Comparison of ENCODE assay signal across 24 cellular contexts in the genomic region with DNA sequence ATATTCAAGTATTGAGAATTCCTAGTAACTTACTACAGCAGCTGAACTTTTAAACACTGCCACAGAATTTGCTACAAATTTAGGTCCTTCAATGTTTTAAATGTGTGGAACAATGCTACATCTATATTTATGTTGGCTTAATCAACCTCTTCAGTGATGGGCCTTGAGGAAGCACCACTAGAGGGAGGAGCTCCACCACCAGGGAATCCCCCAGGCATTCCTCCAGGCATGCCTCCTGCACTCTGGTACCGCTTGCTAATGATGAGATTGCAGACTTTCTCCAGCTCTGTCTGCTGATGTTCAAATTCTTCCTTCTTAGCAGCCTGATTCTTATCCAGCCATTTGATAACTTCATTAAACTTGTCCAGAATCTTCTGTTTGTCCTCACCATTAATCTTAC.
A peak's percentile ranks its signal among the peaks of the same experiment; 100 is the strongest.
DNase-seq lines count a peak whose midpoint lies in the region; ATAC-seq and TF ChIP-seq lines count a peak whose summit lies in the region.
"Had no signal": no experiment of that assay in that cellular context is flagged by ENCODE, and none has a peak within 500 bp of the region (broad histone marks: within the 10 kb centered on the region; RNA-seq: fewer than 3 reads in every experiment).

No MANE protein-coding gene starts in this region.

- H3K9me2 ChIP-seq in hepatocyte (replicated peaks; ENCODE audit: insufficient read depth), result no peaks in the 10 kb centered on the region

- no TSS peak for BruUV-seq in A673 (replicated peaks; lab: Mats Ljungman, UMichigan)

- peak; percentile 1 for DNase-seq in A673 (ENCODE audit: low spot score)
- DNase-seq in EH (ENCODE audit: low read depth), result peak; percentile 0
- peak; percentile 12 for DNase-seq in SK-MEL-5 (ENCODE audit: low read depth, low spot score)
- DNase-seq in hepatocyte (ENCODE audit: low spot score), result peak; percentile 11
- no peak for DNase-seq in glomerular visceral epithelial cell (ENCODE audit: extremely low spot score)
- no peak for DNase-seq in GOT3 (lab: John Stamatoyannopoulos, UW)
- no peak for DNase-seq in stimulated activated CD4-positive, alpha-beta T cell treated with anti-CD3 and anti-CD28 coated beads, Interleukin-12 subunit alpha, Interleukin-12 subunit beta, amount 100 ng/mL, for 4 hours
- no peak for DNase-seq in activated T-cell treated with anti-CD3 and anti-CD28 coated beads, Interleukin-2, amount 50 U/mL, for 72 hours
- DNase-seq: activated CD4-positive, CD25-positive, alpha-beta regulatory T cell; activated CD8-positive, alpha-beta T cell treated with anti-CD3 and anti-CD28 coated beads for 36 hours; CD8-positive, alpha-beta memory T cell; DND-41; foreskin melanocyte; hypothalamus; IMR-90; kidney glomerular epithelial cell; NCI-H1105 treated with DMSO at 0.1 percent for 48 hours; NCI-H2081 treated with DMSO at 0.1 percent for 48 hours; NCI-H526; stimulated activated CD4-positive, alpha-beta T cell treated with anti-CD3 and anti-CD28 coated beads, Interleukin-4, amount 100 ng/mL, for 24 hours; stimulated activated naive CD4-positive, alpha-beta T cell treated with Interleukin-2 at 50 U/mL for 16 hours; T-helper 9 cell had no signal

- CTCF ChIA-PET in A673 (lab: Charles Lee), result no interaction called here

- POLR2A ChIA-PET in A673 (lab: Charles Lee; ENCODE audit: low non-redundant PET), result no interaction called here

- no peaks in the 10 kb centered on the region for H4K20me1 ChIP-seq in hepatocyte (ENCODE audit: insufficient read depth, poor library complexity, severe bottlenecking)

- no peak overlapping the region for H3K4me3 Mint-ChIP-seq in activated T-cell treated with anti-CD3 and anti-CD28 coated beads, Interleukin-2, amount 50 U/mL, for 72 hours
- H3K4me3 Mint-ChIP-seq: activated CD8-positive, alpha-beta T cell treated with anti-CD3 and anti-CD28 coated beads for 36 hours; CD8-positive, alpha-beta memory T cell; dendritic cell treated with granulocyte-macrophage colony-stimulating factor and Interleukin-4, amounts not matched to agents 40 ng/mL and 50 ng/mL, for 4 days had no signal

- peaks cover 0 to 2% of the 10 kb centered on the region in 2 donors for H3K36me3 Mint-ChIP-seq in activated T-cell treated with anti-CD3 and anti-CD28 coated beads, Interleukin-2, amount 50 U/mL, for 72 hours (ENCODE audit: insufficient read depth in 2 of 2)
- H3K36me3 Mint-ChIP-seq: CD8-positive, alpha-beta memory T cell had no signal

- intact Hi-C loops in A673 (cut with micrococcal nuclease; ENCODE audit: unreplicated experiment), result no loop called here

- in situ Hi-C loops in SK-MEL-5 (cut with HindIII; ENCODE audit: low pct_unique_long_range_greater_than_20kb, low sequenced_read_pairs), result no loop called here

- WGBS in hepatocyte (ENCODE audit: low lambda C conversion rate, missing lambda C conversion rate), result 58% methylated on average over 1 of the region's 1 CpG

- H2AFZ ChIP-seq in hepatocyte, result no peak overlapping the region

- H3K9me3 Mint-ChIP-seq in activated T-cell treated with anti-CD3 and anti-CD28 coated beads, Interleukin-2, amount 50 U/mL, for 72 hours, result no peaks in the 10 kb centered on the region
- H3K9me3 Mint-ChIP-seq: activated CD8-positive, alpha-beta T cell treated with anti-CD3 and anti-CD28 coated beads for 36 hours had no signal

- no peak overlapping the region for H3K27ac Mint-ChIP-seq in activated T-cell treated with anti-CD3 and anti-CD28 coated beads, Interleukin-2, amount 50 U/mL, for 72 hours
- H3K27ac Mint-ChIP-seq: activated CD8-positive, alpha-beta T cell treated with anti-CD3 and anti-CD28 coated beads for 36 hours; CD8-positive, alpha-beta memory T cell; dendritic cell treated with granulocyte-macrophage colony-stimulating factor and Interleukin-4, amounts not matched to agents 40 ng/mL and 50 ng/mL, for 4 days had no signal

- H3K9me3 ChIP-seq in A673 (ENCODE audit: low read depth, low read length, poor library complexity, severe bottlenecking) (no peaks in the 10 kb centered on the region), hepatocyte (ENCODE audit: low read depth) (no peaks in the 10 kb centered on the region)
- H3K9me3 ChIP-seq: thoracic aorta had no signal

- H3K79me2 ChIP-seq in hepatocyte, result no peaks in the 10 kb centered on the region

- no peak for ATAC-seq in activated T-cell treated with anti-CD3 and anti-CD28 coated beads, Interleukin-2, amount 50 U/mL, for 72 hours (replicated peaks in 1 of 2)
- ATAC-seq: activated CD8-positive, alpha-beta T cell treated with anti-CD3 and anti-CD28 coated beads for 36 hours had no signal

- H3K4me2 ChIP-seq in hepatocyte, result no peak overlapping the region

- H3K4me1 ChIP-seq in A673 (ENCODE audit: insufficient read depth, low read length, poor library complexity, severe bottlenecking) (no peaks in the 10 kb centered on the region), hepatocyte (ENCODE audit: insufficient read depth) (no peaks in the 10 kb centered on the region)

- H3K36me3 ChIP-seq in A673 (ENCODE audit: insufficient read depth, low read length, poor library complexity, severe bottlenecking) (no peaks in the 10 kb centered on the region), hepatocyte (replicated peaks; ENCODE audit: insufficient read depth, low read depth) (no peaks in the 10 kb centered on the region)
- H3K36me3 ChIP-seq: thoracic aorta had no signal

- peaks cover 8% of the 10 kb centered on the region for H3K27me3 Mint-ChIP-seq in activated T-cell treated with anti-CD3 and anti-CD28 coated beads, Interleukin-2, amount 50 U/mL, for 72 hours (ENCODE audit: low read depth)
- H3K27me3 Mint-ChIP-seq: activated CD8-positive, alpha-beta T cell treated with anti-CD3 and anti-CD28 coated beads for 36 hours; dendritic cell treated with granulocyte-macrophage colony-stimulating factor and Interleukin-4, amounts not matched to agents 40 ng/mL and 50 ng/mL, for 4 days had no signal

- H3K27me3 ChIP-seq in A673 (replicated peaks; ENCODE audit: insufficient read depth, low read depth, low read length, poor library complexity) (peaks cover 4% of the 10 kb centered on the region), hepatocyte (no peaks in the 10 kb centered on the region)

- no peaks in the 10 kb centered on the region for H3K4me1 Mint-ChIP-seq in activated T-cell treated with anti-CD3 and anti-CD28 coated beads, Interleukin-2, amount 50 U/mL, for 72 hours (ENCODE audit: low read depth)
- H3K4me1 Mint-ChIP-seq: CD8-positive, alpha-beta memory T cell had no signal

- H3K4me3 ChIP-seq in A673 (ENCODE audit: low read depth, low read length, poor library complexity, severe bottlenecking) (no peak overlapping the region), hepatocyte (no peak overlapping the region)
- H3K4me3 ChIP-seq: thoracic aorta had no signal

- H3K27ac ChIP-seq in A673 (ENCODE audit: low read depth, low read length, poor library complexity, severe bottlenecking) (no peak overlapping the region), hepatocyte (no peak overlapping the region)
- H3K27ac ChIP-seq: thoracic aorta had no signal

- 0 out of 2 replicates have a peak, but pooled peaks have one; percentile 12 for TF ChIP-seq CTCF in A673 (conservative IDR thresholded peaks at IDR 0.05; ENCODE audit: low read depth, low read length)
- no peak for TF ChIP-seq CTCF in hepatocyte (IDR thresholded peaks at IDR 0.05; ENCODE audit: poor library complexity)

Comparison
In these comparisons a context has a peak if more than half of its experiments do, and no peak if none do; other contexts are left out.
1. DNase-seq: peak in A673 (single experiment), EH (single experiment), SK-MEL-5 (single experiment) and hepatocyte (single experiment); none in glomerular visceral epithelial cell (single experiment), GOT3 (single experiment), stimulated activated CD4-positive, alpha-beta T cell treated with anti-CD3 and anti-CD28 coated beads, Interleukin-12 subunit alpha, Interleukin-12 subunit beta, amount 100 ng/mL, for 4 hours (single experiment) and activated T-cell treated with anti-CD3 and anti-CD28 coated beads, Interleukin-2, amount 50 U/mL, for 72 hours (0 of 2).